30 cellular contexts compared by ENCODE assay signal in the genomic region with DNA sequence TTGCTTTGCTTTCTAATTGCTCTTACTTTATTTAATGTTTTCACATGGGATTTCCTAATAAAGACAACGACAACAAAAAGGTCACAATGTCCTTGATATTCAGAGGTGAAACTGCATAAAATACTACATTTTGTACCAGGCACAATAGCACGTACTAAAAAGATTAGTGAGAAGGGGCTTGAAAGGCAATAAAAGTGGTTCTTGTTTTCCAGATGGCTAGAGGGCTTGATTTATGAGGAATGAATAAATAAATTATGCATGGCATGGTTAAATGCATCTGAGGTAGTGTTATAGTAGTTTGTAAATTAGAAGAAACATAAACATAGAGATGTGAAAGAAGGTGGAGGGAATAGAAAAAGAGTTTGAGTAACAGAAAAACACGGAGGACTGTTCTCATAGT.
"Had no signal": no experiment of that assay in that cellular context is flagged by ENCODE, and none has a peak within 500 bp of the region (broad histone marks: within the 10 kb centered on the region; RNA-seq: fewer than 3 reads in every experiment).

No MANE protein-coding gene starts in this region.

- H3K4me3 Mint-ChIP-seq: naive thymus-derived CD8-positive, alpha-beta T cell; natural killer cell treated with Interleukin-12 subunit alpha and Interleukin-12 subunit beta and Interleukin-15 and Interleukin-18, amount 100 ng/mL, for 72 hours; neural progenitor cell; stimulated activated effector memory CD8-positive, alpha-beta T cell treated with anti-CD3 and anti-CD28 coated beads, Interleukin-12 subunit alpha, Interleukin-12 subunit beta, amount 100 ng/mL, for 72 hours; stimulated activated naive B cell treated with anti-CD40 and anti-IgM and Interleukin-4, amounts not matched to agents 10 μg/mL and 1 μg/mL and 100 μg/mL, for 72 hours; stimulated activated naive CD8-positive, alpha-beta T cell treated with anti-CD3 and anti-CD28 coated beads, Interleukin-15, Interleukin-2, amounts not matched to agents 100 ng/mL and 50 ng/mL, for 24 hours had no signal

- H3K4me1 ChIP-seq: neural progenitor cell, parathyroid adenoma, psoas muscle, right lobe of liver, sigmoid colon, stomach, thyroid gland, tibial nerve, upper lobe of left lung, vagina had no signal

- ATAC-seq: naive thymus-derived CD8-positive, alpha-beta T cell; natural killer cell treated with Interleukin-12 subunit alpha and Interleukin-12 subunit beta and Interleukin-15 and Interleukin-18, amount 100 ng/mL, for 72 hours; psoas muscle; right cardiac atrium; right lobe of liver; stimulated activated effector memory CD8-positive, alpha-beta T cell treated with anti-CD3 and anti-CD28 coated beads, Interleukin-12 subunit alpha, Interleukin-12 subunit beta, amount 100 ng/mL, for 72 hours; stimulated activated naive B cell treated with anti-CD40 and anti-IgM and Interleukin-4, amounts not matched to agents 10 μg/mL and 1 μg/mL and 100 μg/mL, for 72 hours had no signal

- H3K9me3 Mint-ChIP-seq: naive thymus-derived CD8-positive, alpha-beta T cell; natural killer cell treated with Interleukin-12 subunit alpha and Interleukin-12 subunit beta and Interleukin-15 and Interleukin-18, amount 100 ng/mL, for 72 hours; neural progenitor cell; stimulated activated effector memory CD8-positive, alpha-beta T cell treated with anti-CD3 and anti-CD28 coated beads, Interleukin-12 subunit alpha, Interleukin-12 subunit beta, amount 100 ng/mL, for 72 hours; stimulated activated naive B cell treated with anti-CD40 and anti-IgM and Interleukin-4, amounts not matched to agents 10 μg/mL and 1 μg/mL and 100 μg/mL, for 72 hours; stimulated activated naive CD8-positive, alpha-beta T cell treated with anti-CD3 and anti-CD28 coated beads, Interleukin-15, Interleukin-2, amounts not matched to agents 100 ng/mL and 50 ng/mL, for 24 hours had no signal

- H3K27me3 Mint-ChIP-seq: naive thymus-derived CD8-positive, alpha-beta T cell; natural killer cell treated with Interleukin-12 subunit alpha and Interleukin-12 subunit beta and Interleukin-15 and Interleukin-18, amount 100 ng/mL, for 72 hours; progenitor cell of endocrine pancreas; stimulated activated naive B cell treated with anti-CD40 and anti-IgM and Interleukin-4, amounts not matched to agents 10 μg/mL and 1 μg/mL and 100 μg/mL, for 72 hours; stimulated activated naive CD8-positive, alpha-beta T cell treated with anti-CD3 and anti-CD28 coated beads, Interleukin-15, Interleukin-2, amounts not matched to agents 100 ng/mL and 50 ng/mL, for 24 hours had no signal

- DNase-seq: naive thymus-derived CD8-positive, alpha-beta T cell; occipital lobe; ovary; posterior cingulate gyrus; psoas muscle; retina; right cardiac atrium; right lobe of liver; sigmoid colon; small intestine; stimulated activated CD4-positive, alpha-beta T cell treated with anti-CD3 and anti-CD28 coated beads, Interleukin-15, amount 100 ng/mL, for 24 hours; stimulated activated CD4-positive, alpha-beta T cell treated with anti-CD3 and anti-CD28 coated beads, Interleukin-2, amount 100 ng/mL, for 24 hours; stimulated activated CD4-positive, alpha-beta T cell treated with anti-CD3 and anti-CD28 coated beads, Interleukin-2, amount 100 ng/mL, for 48 hours; stimulated activated CD4-positive, alpha-beta T cell treated with anti-CD3 and anti-CD28 coated beads, Interleukin-4, amount 100 ng/mL, for 24 hours; stimulated activated naive B cell treated with anti-CD40 and anti-IgM and Interleukin-4, amounts not matched to agents 10 μg/mL and 1 μg/mL and 100 μg/mL, for 72 hours; stimulated activated naive CD4-positive, alpha-beta T cell treated with Interleukin-2 at 50 U/mL for 16 hours; stomach; thyroid gland; trophoblast cell; upper lobe of left lung had no signal

- H3K4me2 ChIP-seq: neural progenitor cell had no signal

- H3K4me1 Mint-ChIP-seq: naive thymus-derived CD8-positive, alpha-beta T cell; neural progenitor cell; stimulated activated effector memory CD8-positive, alpha-beta T cell treated with anti-CD3 and anti-CD28 coated beads, Interleukin-12 subunit alpha, Interleukin-12 subunit beta, amount 100 ng/mL, for 72 hours; stimulated activated naive B cell treated with anti-CD40 and anti-IgM and Interleukin-4, amounts not matched to agents 10 μg/mL and 1 μg/mL and 100 μg/mL, for 72 hours had no signal

- H3K27ac Mint-ChIP-seq: naive thymus-derived CD8-positive, alpha-beta T cell; natural killer cell treated with Interleukin-12 subunit alpha and Interleukin-12 subunit beta and Interleukin-15 and Interleukin-18, amount 100 ng/mL, for 72 hours; neural progenitor cell; progenitor cell of endocrine pancreas; stimulated activated effector memory CD8-positive, alpha-beta T cell treated with anti-CD3 and anti-CD28 coated beads, Interleukin-12 subunit alpha, Interleukin-12 subunit beta, amount 100 ng/mL, for 72 hours; stimulated activated naive B cell treated with anti-CD40 and anti-IgM and Interleukin-4, amounts not matched to agents 10 μg/mL and 1 μg/mL and 100 μg/mL, for 72 hours; stimulated activated naive CD8-positive, alpha-beta T cell treated with anti-CD3 and anti-CD28 coated beads, Interleukin-15, Interleukin-2, amounts not matched to agents 100 ng/mL and 50 ng/mL, for 24 hours had no signal

- H3K27ac ChIP-seq: neural progenitor cell, ovary, parathyroid adenoma, psoas muscle, right lobe of liver, sigmoid colon, stomach, thoracic aorta, thyroid gland, tibial nerve, upper lobe of left lung, vagina had no signal

- FAIRE-seq: small intestine, urothelium cell line had no signal

- H3K9me3 ChIP-seq: ovary, psoas muscle, right lobe of liver, sigmoid colon, stomach, thoracic aorta, thyroid gland, tibial nerve, upper lobe of left lung, vagina had no signal

- H3K36me3 Mint-ChIP-seq: natural killer cell treated with Interleukin-12 subunit alpha and Interleukin-12 subunit beta and Interleukin-15 and Interleukin-18, amount 100 ng/mL, for 72 hours; neural progenitor cell; stimulated activated effector memory CD8-positive, alpha-beta T cell treated with anti-CD3 and anti-CD28 coated beads, Interleukin-12 subunit alpha, Interleukin-12 subunit beta, amount 100 ng/mL, for 72 hours had no signal

- H3K4me3 ChIP-seq: neural progenitor cell, ovary, psoas muscle, right lobe of liver, sigmoid colon, stomach, thoracic aorta, thyroid gland, tibial nerve, upper lobe of left lung, vagina had no signal
